Comparison of ENCODE assay signal across 1 cellular context in genomic region chr5:60541980-60542379, GRCh38.
TF ChIP-seq lines count a peak whose summit lies in the region.

No MANE protein-coding gene starts in this region.

TF ChIP-seq in HepG2, 621 proteins besides CTCF, POLR2A, EP300 and RAD21 (continued from another document and continues in another):
- no peak for TF ChIP-seq AKNA (CRISPR knock-in tag; IDR thresholded peaks at IDR 0.05; ENCODE audit: borderline replicate concordance)
- no peak for TF ChIP-seq ZNF558 (CRISPR knock-in tag; IDR thresholded peaks at IDR 0.05; ENCODE audit: borderline replicate concordance)
- TF ChIP-seq CHD4 (IDR thresholded peaks at IDR 0.05; ENCODE audit: borderline replicate concordance, low read length): no peak
- TF ChIP-seq PPARG (CRISPR knock-in tag; conservative IDR thresholded peaks at IDR 0.05): no peak
- no peak for TF ChIP-seq ZNF629 (CRISPR knock-in tag; conservative IDR thresholded peaks at IDR 0.05)
- no peak for TF ChIP-seq DNMT3B (CRISPR knock-in tag; conservative IDR thresholded peaks at IDR 0.05)
- no peak for TF ChIP-seq ZNF205 (CRISPR knock-in tag; IDR thresholded peaks at IDR 0.05)
- no peak for TF ChIP-seq RELA (CRISPR knock-in tag; IDR thresholded peaks at IDR 0.05)
- peak; percentile 54 for TF ChIP-seq MED1 (CRISPR knock-in tag; IDR thresholded peaks at IDR 0.05)
- TF ChIP-seq GMEB1 (CRISPR knock-in tag; IDR thresholded peaks at IDR 0.05; ENCODE audit: borderline replicate concordance): no peak
- TF ChIP-seq SOX13 (IDR thresholded peaks at IDR 0.05): no peak
- peak in 1 of 2 experiments; percentile 83; a peak in 2 of 4 replicates for TF ChIP-seq SOX13 (CRISPR knock-in tag; conservative IDR thresholded peaks at IDR 0.05 in 1 of 2, IDR thresholded peaks at IDR 0.05 in 1 of 2)
- no peak for TF ChIP-seq ZNF672 (CRISPR knock-in tag; IDR thresholded peaks at IDR 0.05)
- TF ChIP-seq RORA (CRISPR knock-in tag; IDR thresholded peaks at IDR 0.05): no peak
- no peak for TF ChIP-seq ZMYM2 (CRISPR knock-in tag; IDR thresholded peaks at IDR 0.05)
- TF ChIP-seq TFDP1 (CRISPR knock-in tag; IDR thresholded peaks at IDR 0.05; ENCODE audit: borderline replicate concordance): no peak
- no peak for TF ChIP-seq DRAP1 (CRISPR knock-in tag; IDR thresholded peaks at IDR 0.05)
- TF ChIP-seq ZFP36L1 (CRISPR knock-in tag; IDR thresholded peaks at IDR 0.05): no peak
- no peak for TF ChIP-seq TAF15 (IDR thresholded peaks at IDR 0.05; ENCODE audit: low read depth, low read length, poor library complexity, severe bottlenecking)
- no peak for TF ChIP-seq NFYB (CRISPR knock-in tag; IDR thresholded peaks at IDR 0.05)
- TF ChIP-seq NR2F6 (IDR thresholded peaks at IDR 0.05): peak; percentile 30
- TF ChIP-seq NR2F6 (CRISPR knock-in tag; IDR thresholded peaks at IDR 0.05): peak; percentile 34; the same call in 1 of the 2 replicates
- no peak for TF ChIP-seq ZNF234 (CRISPR knock-in tag; conservative IDR thresholded peaks at IDR 0.05)
- 0 out of 2 replicates have a peak, but pooled peaks have one; percentile 21 for TF ChIP-seq MAX (IDR thresholded peaks at IDR 0.05)
- no peak for TF ChIP-seq ZMAT3 (CRISPR knock-in tag; conservative IDR thresholded peaks at IDR 0.05)
- no peak for TF ChIP-seq FOXO1 (CRISPR knock-in tag; IDR thresholded peaks at IDR 0.05)
- TF ChIP-seq POGZ (CRISPR knock-in tag; IDR thresholded peaks at IDR 0.05): peak; percentile 55; the same call in 1 of the 2 replicates
- no peak; the same call in 1 of the 2 replicates for TF ChIP-seq DMAP1 (CRISPR knock-in tag; IDR thresholded peaks at IDR 0.05)
- no peak for TF ChIP-seq TBP (CRISPR knock-in tag; IDR thresholded peaks at IDR 0.05)
- TF ChIP-seq ZNF768 (CRISPR knock-in tag; IDR thresholded peaks at IDR 0.05): no peak
- no peak for TF ChIP-seq ZNF180 (CRISPR knock-in tag; IDR thresholded peaks at IDR 0.05; ENCODE audit: borderline replicate concordance, low read depth)
- no peak for TF ChIP-seq TRAFD1 (CRISPR knock-in tag; IDR thresholded peaks at IDR 0.05; ENCODE audit: borderline replicate concordance)
- no peak for TF ChIP-seq FOXA1 (IDR thresholded peaks at IDR 0.05)
- TF ChIP-seq FOXA1 (CRISPR knock-in tag; IDR thresholded peaks at IDR 0.05): 0 out of 2 replicates have a peak, but pooled peaks have one; percentile 9
- TF ChIP-seq NCOA1 (CRISPR knock-in tag; IDR thresholded peaks at IDR 0.05): no peak
- peak; percentile 32; the same call in 1 of the 2 replicates for TF ChIP-seq GFI1 (CRISPR knock-in tag; IDR thresholded peaks at IDR 0.05; ENCODE audit: borderline replicate concordance)
- no peak for TF ChIP-seq POLR2AphosphoS2 (IDR thresholded peaks at IDR 0.05; ENCODE audit: low read depth, low read length)
- no peak for TF ChIP-seq ZNF224 (CRISPR knock-in tag; IDR thresholded peaks at IDR 0.05)
- no peak for TF ChIP-seq NR2F1 (CRISPR knock-in tag; IDR thresholded peaks at IDR 0.05)
- no peak for TF ChIP-seq KLF16 (CRISPR knock-in tag; IDR thresholded peaks at IDR 0.05)
- no peak for TF ChIP-seq CREB1 (IDR thresholded peaks at IDR 0.05)
- no peak for TF ChIP-seq CREB1 (CRISPR knock-in tag; IDR thresholded peaks at IDR 0.05)
- no peak for TF ChIP-seq ARID2 (CRISPR knock-in tag; IDR thresholded peaks at IDR 0.05; ENCODE audit: borderline replicate concordance)
- TF ChIP-seq ZNF709 (CRISPR knock-in tag; IDR thresholded peaks at IDR 0.05): no peak
- no peak for TF ChIP-seq HOXD1 (CRISPR knock-in tag; IDR thresholded peaks at IDR 0.05)
- TF ChIP-seq SAP130 (CRISPR knock-in tag; IDR thresholded peaks at IDR 0.05; ENCODE audit: low read depth): peak; percentile 43; the same call in 1 of the 2 replicates
- TF ChIP-seq ZFX (CRISPR knock-in tag; IDR thresholded peaks at IDR 0.05; ENCODE audit: low read depth): no peak
- no peak for TF ChIP-seq MTF2 (CRISPR knock-in tag; IDR thresholded peaks at IDR 0.05; ENCODE audit: borderline replicate concordance)
- no peak for TF ChIP-seq PAX8 (CRISPR knock-in tag; IDR thresholded peaks at IDR 0.05; ENCODE audit: borderline replicate concordance)
- no peak for TF ChIP-seq MAFK (conservative IDR thresholded peaks at IDR 0.05 in 1 of 2, IDR thresholded peaks at IDR 0.05 in 1 of 2; ENCODE audit: low read length in 2 of 2)
- no peak for TF ChIP-seq ZNF704 (CRISPR knock-in tag; IDR thresholded peaks at IDR 0.05; ENCODE audit: borderline replicate concordance)
- no peak for TF ChIP-seq ZNF772 (CRISPR knock-in tag; IDR thresholded peaks at IDR 0.05)
- TF ChIP-seq HOMEZ (CRISPR knock-in tag; IDR thresholded peaks at IDR 0.05; ENCODE audit: low read depth): peak; percentile 62; the same call in 1 of the 2 replicates
- no peak for TF ChIP-seq ATF5 (CRISPR knock-in tag; IDR thresholded peaks at IDR 0.05; ENCODE audit: low read depth)
- TF ChIP-seq SRSF1 (optimal IDR thresholded peaks at IDR 0.05; ENCODE audit: low read depth, low read length): no peak
- TF ChIP-seq ZNF891 (CRISPR knock-in tag; IDR thresholded peaks at IDR 0.05): no peak
- TF ChIP-seq PRPF4 (IDR thresholded peaks at IDR 0.05; ENCODE audit: low read depth, low read length, poor library complexity, severe bottlenecking): no peak
- TF ChIP-seq DZIP1 (CRISPR knock-in tag; IDR thresholded peaks at IDR 0.05): no peak
